7 cellular contexts compared by ENCODE assay signal in the genomic region with DNA sequence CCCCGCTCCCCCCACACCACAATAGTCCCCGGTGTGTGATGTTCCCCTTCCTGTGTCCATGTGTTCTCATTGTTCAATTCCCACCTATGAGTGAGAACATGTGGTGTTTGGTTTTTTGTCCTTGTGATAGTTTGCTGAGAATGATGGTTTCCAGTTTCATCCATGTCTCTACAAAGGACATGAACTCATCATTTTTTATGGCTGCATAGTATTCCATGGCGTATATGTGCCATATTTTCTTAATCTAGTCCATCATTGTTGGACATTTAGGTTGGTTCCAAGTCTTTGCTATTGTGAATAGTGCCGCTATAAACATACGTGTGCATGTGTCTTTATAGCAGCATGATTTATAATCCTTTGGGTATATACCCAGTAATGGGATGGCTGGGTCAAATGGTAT. TPM values are rescaled to one million over a fixed set of nuclear protein-coding genes. Genes with fewer than 3 reads are reported as not detected.
"Had no signal": no experiment of that assay in that cellular context is flagged by ENCODE, and none has a peak within 500 bp of the region (broad histone marks: within the 10 kb centered on the region; RNA-seq: fewer than 3 reads in every experiment).

No MANE protein-coding gene starts in this region.

RNA-seq across cellular contexts. Expression of a gene that starts 11.1 kb away (rescaled TPM):
- total RNA-seq: activated T-helper 17 cell treated with anti-CD3 and anti-CD28 coated beads, Interleukin-2, amount 50 U/mL, for 72 hours; ascending aorta; astrocyte; body of pancreas; bronchial epithelial cell; cardiac muscle cell; chondrocyte had no signal
